In the genomic region with DNA sequence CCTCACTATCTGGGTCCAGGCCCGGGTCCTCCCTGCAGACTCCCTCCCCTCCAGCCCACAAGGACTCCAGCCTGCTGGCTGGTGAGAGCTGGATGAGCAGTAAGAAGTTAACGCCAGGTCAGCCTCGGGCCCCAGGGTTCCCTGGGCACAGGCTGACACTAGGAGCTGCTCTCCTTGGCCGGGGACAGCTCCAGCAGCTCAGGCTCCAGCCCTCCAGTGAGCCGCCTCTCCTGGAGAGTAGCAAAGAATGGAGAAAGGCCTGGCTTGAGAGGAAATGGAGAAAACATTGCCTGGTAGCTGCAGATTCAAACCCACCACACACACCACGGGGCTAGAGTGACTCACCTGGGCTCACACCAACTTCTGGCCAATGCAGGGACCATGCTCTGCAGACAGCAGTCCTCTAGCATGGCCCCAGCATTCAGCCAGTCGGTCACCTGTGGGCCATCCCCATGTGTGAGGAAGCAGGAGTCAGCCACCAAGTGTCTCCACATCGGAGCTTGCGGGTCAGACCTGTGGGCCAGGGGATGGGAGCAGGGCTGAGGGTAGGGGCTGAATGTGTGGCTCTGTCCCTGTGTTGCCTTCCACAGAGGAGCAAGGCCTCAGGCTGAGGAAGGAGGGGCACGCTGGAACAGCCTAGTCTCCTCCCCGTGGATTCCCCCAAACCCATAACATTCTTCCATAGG, we compare ENCODE assay signal across 14 cellular contexts. TPM values are rescaled to one million over a fixed set of nuclear protein-coding genes. Genes with fewer than 3 reads are reported as not detected.
DNase-seq lines count a peak whose midpoint lies in the region; ATAC-seq and TF ChIP-seq lines count a peak whose summit lies in the region.
"Had no signal": no experiment of that assay in that cellular context is flagged by ENCODE, and none has a peak within 500 bp of the region (broad histone marks: within the 10 kb centered on the region; RNA-seq: fewer than 3 reads in every experiment).

No MANE protein-coding gene starts in this region.

- no peaks in the 10 kb centered on the region for H3K79me2 ChIP-seq in GM23248 (ENCODE audit: insufficient read depth)

- no peaks in the 10 kb centered on the region for H3F3A ChIP-seq in GM23248 (ENCODE audit: insufficient read depth)

- H3K4me3 Mint-ChIP-seq in activated T-helper 17 cell treated with anti-CD3 and anti-CD28 coated beads, Interleukin-2, amount 50 U/mL, for 72 hours, result no peak overlapping the region
- H3K4me3 Mint-ChIP-seq in mesothelial cell of epicardium, result no peak overlapping the region
- H3K4me3 Mint-ChIP-seq: CD14-positive monocyte; stimulated activated naive CD8-positive, alpha-beta T cell treated with anti-CD3 and anti-CD28 coated beads, Interleukin-15, Interleukin-2, amounts not matched to agents 100 ng/mL and 50 ng/mL, for 24 hours had no signal

- no peaks in the 10 kb centered on the region for H3K9me2 ChIP-seq in GM23248 (ENCODE audit: insufficient read depth)

- peak; percentile 17 for DNase-seq in BE2C
- DNase-seq in GM23248, result peak; percentile 34
- DNase-seq in mesothelial cell of epicardium (ENCODE audit: low spot score in 2 of 2, unreplicated experiment in 2 of 2), result no peak
- DNase-seq in NCI-H1092 (lab: John Stamatoyannopoulos, UW), result no peak
- no peak for DNase-seq in esophagus muscularis mucosa (ENCODE audit: extremely low spot score)
- DNase-seq: caudate nucleus, NCI-H1105, NCI-H446 had no signal

- TF ChIP-seq CTCF in BE2C (IDR thresholded peaks at IDR 0.05; ENCODE audit: low read depth, low read length), result no peak
- no peak for TF ChIP-seq CTCF in mesothelial cell of epicardium (IDR thresholded peaks at IDR 0.05; ENCODE audit: unreplicated experiment)
- no peak for TF ChIP-seq CTCF in esophagus muscularis mucosa (IDR thresholded peaks at IDR 0.05)

- H3K4me1 ChIP-seq in BE2C, result peaks cover 11% of the 10 kb centered on the region
- no peaks in the 10 kb centered on the region for H3K4me1 ChIP-seq in GM23248 (ENCODE audit: insufficient read depth)
- peaks cover 13 to 45% (median 24%) of the 10 kb centered on the region in 4 donors for H3K4me1 ChIP-seq in esophagus muscularis mucosa

- no peaks in the 10 kb centered on the region for H3K9me3 ChIP-seq in BE2C
- H3K9me3 ChIP-seq in GM23248 (ENCODE audit: low read depth), result no peaks in the 10 kb centered on the region
- H3K9me3 ChIP-seq in esophagus muscularis mucosa, result no peaks in the 10 kb centered on the region

- ATAC-seq in activated T-helper 17 cell treated with anti-CD3 and anti-CD28 coated beads, Interleukin-2, amount 50 U/mL, for 72 hours (replicated peaks), result no peak
- ATAC-seq in GM18909 (IDR thresholded peaks at IDR 0.05; ENCODE audit: poor library complexity, unreplicated experiment) (no peak), GM18870 (IDR thresholded peaks at IDR 0.05; ENCODE audit: unreplicated experiment) (no peak)

- no peak overlapping the region for H2AFZ ChIP-seq in GM23248

- H3K4me3 ChIP-seq in BE2C (ENCODE audit: low read depth, low read length) (no peak overlapping the region), GM23248 (no peak overlapping the region), esophagus muscularis mucosa (no peak overlapping the region)

- H3K27me3 ChIP-seq in BE2C, result peaks cover 4% of the 10 kb centered on the region
- H3K27me3 ChIP-seq in GM23248 (replicated peaks; ENCODE audit: insufficient read depth), result no peaks in the 10 kb centered on the region; the same call in 1 of the 2 replicates
- peaks cover 0 to 21% (median 1%) of the 10 kb centered on the region in 4 donors for H3K27me3 ChIP-seq in esophagus muscularis mucosa

- intact Hi-C loops in esophagus muscularis mucosa (cut with DNase I), result no loop called here

- H3K36me3 Mint-ChIP-seq in activated T-helper 17 cell treated with anti-CD3 and anti-CD28 coated beads, Interleukin-2, amount 50 U/mL, for 72 hours (ENCODE audit: low read depth), result peaks cover 43% of the 10 kb centered on the region
- no peaks in the 10 kb centered on the region for H3K36me3 Mint-ChIP-seq in mesothelial cell of epicardium

- TF ChIP-seq EP300 in esophagus muscularis mucosa (IDR thresholded peaks at IDR 0.05), result no peak

- H3K4me1 Mint-ChIP-seq in activated T-helper 17 cell treated with anti-CD3 and anti-CD28 coated beads, Interleukin-2, amount 50 U/mL, for 72 hours, result peaks cover 21% of the 10 kb centered on the region
- peaks cover 34% of the 10 kb centered on the region for H3K4me1 Mint-ChIP-seq in mesothelial cell of epicardium

- WGBS in GM23248 (ENCODE audit: low coverage in 1 of 2, low lambda C conversion rate in 2 of 2, missing lambda C conversion rate in 2 of 2), 2 experiments, result 65% methylated on average over 11 of the region's 11 CpGs
- WGBS in esophagus muscularis mucosa, result 66% methylated on average over 9 of the region's 11 CpGs

- H3K27ac ChIP-seq in GM23248 (no peak overlapping the region), esophagus muscularis mucosa (replicated peaks in 1 of 4) (peak overlapping the region in 1 of 4 donors; percentile 15)

- in situ Hi-C loops in GM23248 (cut with MboI), result no loop called here

- H4K20me1 ChIP-seq in GM23248 (ENCODE audit: insufficient read depth), result no peaks in the 10 kb centered on the region

- H3K27me3 Mint-ChIP-seq in activated T-helper 17 cell treated with anti-CD3 and anti-CD28 coated beads, Interleukin-2, amount 50 U/mL, for 72 hours, result no peaks in the 10 kb centered on the region
- no peaks in the 10 kb centered on the region for H3K27me3 Mint-ChIP-seq in mesothelial cell of epicardium (ENCODE audit: low read depth)
- H3K27me3 Mint-ChIP-seq: stimulated activated naive CD8-positive, alpha-beta T cell treated with anti-CD3 and anti-CD28 coated beads, Interleukin-15, Interleukin-2, amounts not matched to agents 100 ng/mL and 50 ng/mL, for 24 hours had no signal

- H3K4me2 ChIP-seq in GM23248 (ENCODE audit: unreplicated experiment), result no peak overlapping the region

- H3K27ac Mint-ChIP-seq in activated T-helper 17 cell treated with anti-CD3 and anti-CD28 coated beads, Interleukin-2, amount 50 U/mL, for 72 hours, result peak overlapping the region; percentile 54
- H3K27ac Mint-ChIP-seq in mesothelial cell of epicardium, result peak overlapping the region; percentile 59
- H3K27ac Mint-ChIP-seq: CD14-positive monocyte had no signal

- H3K36me3 ChIP-seq in BE2C (no peaks in the 10 kb centered on the region), GM23248 (ENCODE audit: low read depth) (no peaks in the 10 kb centered on the region), esophagus muscularis mucosa (peaks cover 4 to 42% (median 24%) of the 10 kb centered on the region in 4 donors)

- no peak for TF ChIP-seq POLR2A in esophagus muscularis mucosa (IDR thresholded peaks at IDR 0.05; ENCODE audit: low read depth)

- no peaks in the 10 kb centered on the region for H3K9me3 Mint-ChIP-seq in activated T-helper 17 cell treated with anti-CD3 and anti-CD28 coated beads, Interleukin-2, amount 50 U/mL, for 72 hours
- no peaks in the 10 kb centered on the region for H3K9me3 Mint-ChIP-seq in mesothelial cell of epicardium
- H3K9me3 Mint-ChIP-seq: stimulated activated naive CD8-positive, alpha-beta T cell treated with anti-CD3 and anti-CD28 coated beads, Interleukin-15, Interleukin-2, amounts not matched to agents 100 ng/mL and 50 ng/mL, for 24 hours had no signal

- no peak overlapping the region for H3K9ac ChIP-seq in GM23248

RNA-seq across cellular contexts. Expression of gene SAP25, which starts 6.5 kb away (rescaled TPM):
- 7.0 TPM for polyA plus RNA-seq in BE2C (2012; ENCODE audit: insufficient read depth, insufficient read length, low read depth)
- not detected in 2 replicates for total RNA-seq in GM23248 (2014; rRNA removed; shearing (Covaris generic))
- 0.42 TPM in 1 of 2 replicates, not detected in the other for polyA plus RNA-seq in GM23248 (2016; fragmentation: Nextera tagmentation; extraction: Ambion mirVana)
- 10 to 100 TPM in 1 of 2 donors, 1 to 10 TPM in 1; 7.6 to 12.9 TPM for total RNA-seq in activated T-helper 17 cell treated with anti-CD3 and anti-CD28 coated beads, Interleukin-2, amount 50 U/mL, for 72 hours
- 7.9 to 13.5 TPM (median 10.6 TPM) in 3 replicates for total RNA-seq in mesothelial cell of epicardium
- total RNA-seq in esophagus muscularis mucosa, result under 1 TPM in 2 of 4 donors, not detected in 2; 0.83 to 0.92 TPM
- total RNA-seq: RPMI7951 had no signal
- polyA plus RNA-seq: CD14-positive monocyte had no signal

RNA-seq across cellular contexts. Expression of gene LRCH4, which starts 18.7 kb away (rescaled TPM):
- 200 TPM for polyA plus RNA-seq in BE2C (2012; ENCODE audit: insufficient read depth, insufficient read length, low read depth)
- total RNA-seq in GM23248 (2014; rRNA removed; shearing (Covaris generic)), result 13.6 and 29.2 TPM in 2 replicates
- polyA plus RNA-seq in GM23248 (2016; fragmentation: Nextera tagmentation; extraction: Ambion mirVana), result 11.0 and 12.9 TPM in 2 replicates
- 10 to 100 TPM; 81.1 to 96.4 TPM for total RNA-seq in activated T-helper 17 cell treated with anti-CD3 and anti-CD28 coated beads, Interleukin-2, amount 50 U/mL, for 72 hours
- total RNA-seq in mesothelial cell of epicardium (117 to 128 TPM (median 127 TPM) in 3 replicates), esophagus muscularis mucosa (10 to 100 TPM; 36.2 to 53.2 (median 44.0) TPM)

RNA-seq across cellular contexts. Expression of gene FBXO24, which starts 18.9 kb away (rescaled TPM):
- polyA plus RNA-seq in BE2C (2012; ENCODE audit: insufficient read depth, insufficient read length, low read depth), result 3.0 TPM
- total RNA-seq in GM23248 (2014; rRNA removed; shearing (Covaris generic)), result 0.43 and 0.89 TPM in 2 replicates
- 0.11 and 0.38 TPM in 2 replicates for polyA plus RNA-seq in GM23248 (2016; fragmentation: Nextera tagmentation; extraction: Ambion mirVana)
- 1 to 10 TPM; 1.5 to 5.6 TPM for total RNA-seq in activated T-helper 17 cell treated with anti-CD3 and anti-CD28 coated beads, Interleukin-2, amount 50 U/mL, for 72 hours
- total RNA-seq in mesothelial cell of epicardium, result 0.54 to 0.93 TPM (median 0.64 TPM) in 3 replicates
- total RNA-seq in esophagus muscularis mucosa, result under 1 TPM; 0.13 to 0.83 (median 0.48) TPM

RNA-seq across cellular contexts. Expression of gene AGFG2, which starts 28.2 kb away (rescaled TPM):
- polyA plus RNA-seq in BE2C (2012; ENCODE audit: insufficient read depth, insufficient read length, low read depth), result 17.0 TPM
- 4.8 and 4.9 TPM in 2 replicates for total RNA-seq in GM23248 (2014; rRNA removed; shearing (Covaris generic))
- 6.5 and 7.3 TPM in 2 replicates for polyA plus RNA-seq in GM23248 (2016; fragmentation: Nextera tagmentation; extraction: Ambion mirVana)
- 10 to 100 TPM; 48.3 to 50.7 TPM for total RNA-seq in activated T-helper 17 cell treated with anti-CD3 and anti-CD28 coated beads, Interleukin-2, amount 50 U/mL, for 72 hours
- total RNA-seq in mesothelial cell of epicardium, result 7.7 to 9.1 TPM (median 8.3 TPM) in 3 replicates
- 10 to 100 TPM; 31.6 to 79.6 (median 35.1) TPM for total RNA-seq in esophagus muscularis mucosa

RNA-seq across cellular contexts. Expression of gene PCOLCE, which starts 35.0 kb away (rescaled TPM):
- 923 TPM for polyA plus RNA-seq in BE2C (2012; ENCODE audit: insufficient read depth, insufficient read length, low read depth)
- total RNA-seq in GM23248 (2014; rRNA removed; shearing (Covaris generic)), result 211 and 267 TPM in 2 replicates
- 536 and 544 TPM in 2 replicates for polyA plus RNA-seq in GM23248 (2016; fragmentation: Nextera tagmentation; extraction: Ambion mirVana)
- 10 to 100 TPM; 10.7 to 22.2 TPM for total RNA-seq in activated T-helper 17 cell treated with anti-CD3 and anti-CD28 coated beads, Interleukin-2, amount 50 U/mL, for 72 hours
- total RNA-seq in mesothelial cell of epicardium (461 to 479 TPM (median 479 TPM) in 3 replicates), esophagus muscularis mucosa (10 to 100 TPM; 12.0 to 42.2 (median 18.3) TPM)

Comparison
In these comparisons a context has a peak if more than half of its experiments do, and no peak if none do; other contexts are left out.
1. DNase-seq: peak in BE2C (single experiment) and GM23248 (single experiment); none in mesothelial cell of epicardium (0 of 2), NCI-H1092 (single experiment) and esophagus muscularis mucosa (single experiment).